9 cellular contexts compared by ENCODE assay signal in the genomic region with DNA sequence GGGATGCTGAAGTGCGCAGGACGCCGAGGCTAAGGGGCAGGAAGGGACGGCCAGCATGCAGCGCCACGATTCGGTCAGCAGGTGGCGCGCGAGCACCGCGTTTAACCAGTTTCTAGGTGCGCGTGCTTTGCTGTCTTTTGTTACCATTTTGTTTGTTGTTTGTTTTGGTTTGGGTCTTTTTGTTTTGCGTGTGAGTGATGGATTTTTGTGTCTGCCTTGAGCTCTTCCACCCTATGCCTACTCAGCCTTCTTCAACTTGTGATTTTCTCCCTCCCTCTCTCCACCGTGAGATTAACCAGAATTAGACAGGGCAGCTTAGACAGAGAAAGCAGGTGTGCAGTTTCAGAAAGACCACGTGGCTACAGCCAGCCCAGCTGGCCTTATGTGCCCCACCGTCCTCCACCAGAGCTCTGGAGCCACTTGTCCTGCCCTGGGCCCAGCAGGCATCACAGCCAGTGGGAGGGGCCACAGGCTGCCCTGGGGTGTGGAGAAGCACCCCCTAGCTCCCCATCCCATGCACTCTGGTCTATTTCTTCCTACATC.
DNase-seq lines count a peak whose midpoint lies in the region; ATAC-seq, FAIRE-seq and TF ChIP-seq lines count a peak whose summit lies in the region.
"Had no signal": no experiment of that assay in that cellular context is flagged by ENCODE, and none has a peak within 500 bp of the region (broad histone marks: within the 10 kb centered on the region; RNA-seq: fewer than 3 reads in every experiment).

No MANE protein-coding gene starts in this region.

- peaks cover 0 to 1% of the 10 kb centered on the region in 2 experiments for H4K20me1 ChIP-seq in H1 (replicated peaks in 1 of 2; ENCODE audit: control insufficient read depth in 1 of 2, insufficient read depth in 2 of 2, low read length in 2 of 2)

- no peak overlapping the region for H2BK120ac ChIP-seq in H1 (replicated peaks; ENCODE audit: low read depth, low read length)

- 10% methylated on average over 18 of the region's 18 CpGs; no CpG with 5 or more reads in 1 of the 2 experiments for WGBS in H1 (ENCODE audit: extremely low coverage in 1 of 2, insufficient coverage in 1 of 2, insufficient read length in 1 of 2, insufficient replicate concordance in 2 of 2, low coverage in 1 of 2, low lambda C conversion rate in 2 of 2, missing lambda C conversion rate in 1 of 2), 2 experiments

- no peak overlapping the region for H3K4me3 ChIP-seq in H1 (ENCODE audit: extremely low read depth in 1 of 4, insufficient read depth in 2 of 4, low read depth in 3 of 4, low read length in 4 of 4)

- H3K4me1 ChIP-seq in H1 (replicated peaks in 1 of 4; ENCODE audit: control insufficient read depth in 3 of 4, insufficient read depth in 4 of 4, low read length in 3 of 4): peaks cover 0 to 5% (median 3%) of the 10 kb centered on the region in 4 experiments; a peak in 3 of 7 replicates

- H4K5ac ChIP-seq in H1 (ENCODE audit: insufficient read length, low read depth, low read length): no peak overlapping the region

- no peak overlapping the region for H2BK20ac ChIP-seq in H1 (ENCODE audit: low read length)

- no peaks in the 10 kb centered on the region; a peak in 1 of 7 replicates for H3K27me3 ChIP-seq in H1 (replicated peaks in 1 of 4; ENCODE audit: control insufficient read depth in 3 of 4, extremely low read depth in 1 of 4, insufficient read depth in 3 of 4, low read length in 3 of 4)

- peak overlapping the region; percentile 62 for H3K18ac ChIP-seq in H1 (ENCODE audit: extremely low read depth, low read length)

- H3K23ac ChIP-seq in H1 (ENCODE audit: insufficient read length): no peak overlapping the region

- no peaks in the 10 kb centered on the region for H3K9me3 ChIP-seq in H1 (ENCODE audit: insufficient read depth in 2 of 2, low read depth in 1 of 2, low read length in 1 of 2)

- H2BK15ac ChIP-seq in H1 (ENCODE audit: low read length): 0 out of 2 replicates have a peak overlapping the region, but pooled peaks have one; percentile 88

- POLR2A ChIA-PET in H1 (lab: Charles Lee; ENCODE audit: partially characterized antibody): interaction anchor here (0.8 kb wide), 1 partner anchor 1583 kb away, joined by 3 read pairs; no protein-coding TSS in a partner anchor

- no peaks in the 10 kb centered on the region for H3K36me3 ChIP-seq in H1 (ENCODE audit: control insufficient read depth in 2 of 4, insufficient read depth in 4 of 4, low read length in 3 of 4)

- H3K79me2 ChIP-seq in H1 (ENCODE audit: control insufficient read depth in 1 of 2, insufficient read depth in 2 of 2, low read length in 2 of 2): no peaks in the 10 kb centered on the region

- peak; percentile 32 for FAIRE-seq in H1 (lab: Jason Lieb, UNC)

- H3K4ac ChIP-seq in H1 (replicated peaks; ENCODE audit: insufficient read length, low read depth, low read length): no peak overlapping the region

- no peaks in the 10 kb centered on the region for H3K23me2 ChIP-seq in H1 (ENCODE audit: low read depth, low read length)

- H3K27ac ChIP-seq in H1 (ENCODE audit: low read depth, low read length): no peak overlapping the region
- H3K27ac ChIP-seq: epithelial cell of prostate had no signal

- TF ChIP-seq RAD21 in H1 (IDR thresholded peaks at IDR 0.05 in 1 of 2, conservative IDR thresholded peaks at IDR 0.05 in 1 of 2; ENCODE audit: low read depth in 2 of 2, low read length in 2 of 2): peak; percentile 96 to 97

- TF ChIP-seq POLR2A in H1 (IDR thresholded peaks at IDR 0.05; ENCODE audit: control extremely low read depth in 1 of 2, low read depth in 2 of 2, low read length in 2 of 2): no peak

- peak overlapping the region; percentile 94 for H2AFZ ChIP-seq in H1 (ENCODE audit: low read length)

- peak; percentile 83 to 100 (median 98) for TF ChIP-seq CTCF in H1 (IDR thresholded peaks at IDR 0.05; ENCODE audit: control extremely low read depth in 1 of 3, insufficient read depth in 1 of 3, low read depth in 1 of 3, low read length in 3 of 3)

- no peak overlapping the region for H2BK12ac ChIP-seq in H1 (ENCODE audit: low read depth, low read length)

- CTCF ChIA-PET in H1 (lab: Charles Lee; ENCODE audit: partially characterized antibody): interaction anchor here (0.6 to 5.5 kb wide), 29 partner anchors 11 to 1545 kb away, joined by 3 to 55 read pairs (median 3); a partner anchor contains a TSS

- DNase-seq in COLO829 (ENCODE audit: low spot score) (peak; percentile 42), NCI-H774 (lab: John Stamatoyannopoulos, UW) (peak; percentile 71), H1 (ENCODE audit: low read depth in 1 of 2, low spot score in 2 of 2) (peak; percentile 73 to 92), middle frontal gyrus (ENCODE audit: extremely low spot score, low spot score) (peak; percentile 35)
- DNase-seq in activated CD8-positive, alpha-beta memory T cell treated with anti-CD3 and anti-CD28 coated beads for 24 hours: peak; percentile 92
- peak; percentile 45 to 51 for DNase-seq in stimulated activated CD8-positive, alpha-beta memory T cell treated with anti-CD3 and anti-CD28 coated beads, Interleukin-4, amount 100 ng/mL, for 1 hour (ENCODE audit: low read depth in 2 of 2, low spot score in 1 of 2)

- no peak for TF ChIP-seq EP300 in H1 (IDR thresholded peaks at IDR 0.05; ENCODE audit: borderline replicate concordance in 1 of 2, low read depth in 2 of 2, low read length in 2 of 2)

- no peak overlapping the region for H3K9ac ChIP-seq in H1 (replicated peaks in 1 of 4; ENCODE audit: extremely low read depth in 1 of 4, low read depth in 3 of 4, low read length in 3 of 4)

- H4K8ac ChIP-seq in H1 (ENCODE audit: extremely low read depth, insufficient read depth, low read length): peak overlapping the region; percentile 37; the same call in 1 of the 2 replicates

- peak overlapping the region; percentile 35 for H4K91ac ChIP-seq in H1 (replicated peaks; ENCODE audit: insufficient read length, low read length)

- H2BK5ac ChIP-seq in H1 (ENCODE audit: low read depth, low read length): peak overlapping the region; percentile 47; the same call in 1 of the 2 replicates

- no peak overlapping the region for H3K14ac ChIP-seq in H1 (ENCODE audit: insufficient read length)

- H2AK5ac ChIP-seq in H1 (ENCODE audit: low read depth, low read length): no peak overlapping the region

- no peak overlapping the region for H3K56ac ChIP-seq in H1 (replicated peaks; ENCODE audit: insufficient read length, low read depth, low read length)

- ATAC-seq in GM19468 (IDR thresholded peaks at IDR 0.05; ENCODE audit: extremely low read depth, unreplicated experiment) (peak; percentile 63), HG03571 (IDR thresholded peaks at IDR 0.05; ENCODE audit: unreplicated experiment) (peak; percentile 91)

- no peaks in the 10 kb centered on the region for H3K79me1 ChIP-seq in H1 (ENCODE audit: low read depth, low read length)

- H3K4me2 ChIP-seq in H1 (ENCODE audit: insufficient read depth in 1 of 2, low read depth in 2 of 2, low read length in 2 of 2): no peak overlapping the region; a peak in 1 of 4 replicates

TF ChIP-seq in H1, 55 proteins besides CTCF, POLR2A, EP300 and RAD21:
- TF ChIP-seq, protein P1, sequence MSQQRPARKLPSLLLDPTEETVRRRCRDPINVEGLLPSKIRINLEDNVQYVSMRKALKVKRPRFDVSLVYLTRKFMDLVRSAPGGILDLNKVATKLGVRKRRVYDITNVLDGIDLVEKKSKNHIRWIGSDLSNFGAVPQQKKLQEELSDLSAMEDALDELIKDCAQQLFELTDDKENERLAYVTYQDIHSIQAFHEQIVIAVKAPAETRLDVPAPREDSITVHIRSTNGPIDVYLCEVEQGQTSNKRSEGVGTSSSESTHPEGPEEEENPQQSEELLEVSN (IDR thresholded peaks at IDR 0.05): peak; percentile 74; the same call in 1 of the 2 replicates
- TF ChIP-seq, protein P2, sequence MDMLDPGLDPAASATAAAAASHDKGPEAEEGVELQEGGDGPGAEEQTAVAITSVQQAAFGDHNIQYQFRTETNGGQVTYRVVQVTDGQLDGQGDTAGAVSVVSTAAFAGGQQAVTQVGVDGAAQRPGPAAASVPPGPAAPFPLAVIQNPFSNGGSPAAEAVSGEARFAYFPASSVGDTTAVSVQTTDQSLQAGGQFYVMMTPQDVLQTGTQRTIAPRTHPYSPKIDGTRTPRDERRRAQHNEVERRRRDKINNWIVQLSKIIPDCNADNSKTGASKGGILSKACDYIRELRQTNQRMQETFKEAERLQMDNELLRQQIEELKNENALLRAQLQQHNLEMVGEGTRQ (IDR thresholded peaks at IDR 0.05; ENCODE audit: low read length): 0 out of 2 replicates have a peak, but pooled peaks have one; percentile 11
- peak; percentile 10; the same call in 1 of the 2 replicates for TF ChIP-seq CEBPB (IDR thresholded peaks at IDR 0.05; ENCODE audit: low read depth, low read length)
- no peak for TF ChIP-seq CTBP2 (IDR thresholded peaks at IDR 0.05; ENCODE audit: borderline replicate concordance, insufficient read depth, insufficient read length, low read length)
- TF ChIP-seq, protein P3, sequence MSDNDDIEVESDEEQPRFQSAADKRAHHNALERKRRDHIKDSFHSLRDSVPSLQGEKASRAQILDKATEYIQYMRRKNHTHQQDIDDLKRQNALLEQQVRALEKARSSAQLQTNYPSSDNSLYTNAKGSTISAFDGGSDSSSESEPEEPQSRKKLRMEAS (IDR thresholded peaks at IDR 0.05): peak; percentile 92
- no peak for TF ChIP-seq RFX5 (IDR thresholded peaks at IDR 0.05; ENCODE audit: borderline replicate concordance, low read depth, low read length)
- no peak for TF ChIP-seq RXRA (IDR thresholded peaks at IDR 0.05; ENCODE audit: insufficient read depth, low read depth, low read length)
- peak; percentile 6; the same call in 1 of the 2 replicates for TF ChIP-seq TEAD4 (IDR thresholded peaks at IDR 0.05; ENCODE audit: low read depth, low read length)
- 0 out of 2 replicates have a peak, but pooled peaks have one; percentile 36 for TF ChIP-seq YY1 (IDR thresholded peaks at IDR 0.05; ENCODE audit: low read depth, low read length)
- TF ChIP-seq SIN3A (conservative IDR thresholded peaks at IDR 0.05 in 1 of 2, IDR thresholded peaks at IDR 0.05 in 1 of 2; ENCODE audit: low read depth in 1 of 2, low read length in 2 of 2): peak in 1 of 2 experiments; percentile 39; a peak in 1 of 4 replicates
- no peak for TF ChIP-seq CHD1 (IDR thresholded peaks at IDR 0.05; ENCODE audit: low read depth, low read length)
- TF ChIP-seq BRCA1 (IDR thresholded peaks at IDR 0.05; ENCODE audit: low read depth, low read length): no peak
- no peak for TF ChIP-seq RBBP5 (IDR thresholded peaks at IDR 0.05; ENCODE audit: borderline replicate concordance, low read depth, low read length)
- no peak for TF ChIP-seq POLR2AphosphoS5 (IDR thresholded peaks at IDR 0.05; ENCODE audit: low read depth, low read length)
- TF ChIP-seq JUN (IDR thresholded peaks at IDR 0.05; ENCODE audit: low read depth, low read length): no peak
- no peak for TF ChIP-seq JUND (IDR thresholded peaks at IDR 0.05; ENCODE audit: low read length)

Comparison
In these comparisons a context has a peak if more than half of its experiments do, and no peak if none do; other contexts are left out.
1. DNase-seq: peak in every context shown above with its lines; median percentile 92 in activated CD8-positive, alpha-beta memory T cell treated with anti-CD3 and anti-CD28 coated beads for 24 hours; 82 in H1; 71 in NCI-H774; 48 in stimulated activated CD8-positive, alpha-beta memory T cell treated with anti-CD3 and anti-CD28 coated beads, Interleukin-4, amount 100 ng/mL, for 1 hour; 42 in COLO829; 35 in middle frontal gyrus.